ENCODE assay signal across 18 cellular contexts in the genomic region with DNA sequence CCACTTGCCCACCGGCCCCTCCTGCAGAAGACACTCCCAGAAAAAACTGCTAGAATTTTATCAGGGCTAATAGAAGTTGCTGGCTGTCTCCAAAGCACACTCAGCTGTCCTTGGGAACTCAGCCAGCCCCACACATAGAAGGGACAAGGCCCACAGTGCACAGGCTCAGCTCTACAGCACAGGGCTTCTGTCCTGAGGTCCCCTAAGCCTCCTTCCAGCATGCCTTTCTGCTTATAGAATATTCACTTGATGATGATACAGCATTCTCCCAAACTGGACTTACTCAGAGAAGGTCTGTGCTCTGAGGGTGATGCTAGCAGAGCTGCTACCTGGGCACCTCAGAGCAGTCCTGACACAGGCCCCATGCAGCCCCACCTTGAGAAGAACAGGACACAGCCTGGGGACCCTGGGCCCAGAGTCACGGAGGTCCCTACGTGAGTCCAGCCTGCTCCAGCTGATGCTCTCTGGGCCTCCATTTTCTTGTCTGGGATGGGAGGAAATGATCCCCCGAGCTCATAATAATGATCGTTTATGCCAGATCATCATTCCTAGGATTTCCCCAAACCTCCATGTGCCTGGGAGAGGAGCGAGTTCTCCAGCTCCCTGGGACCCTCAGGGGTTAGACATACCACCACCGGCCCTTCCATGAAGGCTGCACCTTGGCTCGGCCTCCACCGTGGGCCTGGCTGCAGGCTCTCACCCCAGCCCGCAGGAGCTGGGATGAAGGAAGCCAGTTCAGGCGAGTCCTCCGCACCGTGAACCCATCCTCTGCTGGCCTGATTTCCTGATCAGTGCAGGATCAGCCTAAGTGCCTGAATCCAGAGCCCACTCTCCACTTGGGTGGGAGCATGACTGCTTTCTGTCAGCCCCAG.
"Had no signal": no experiment of that assay in that cellular context is flagged by ENCODE, and none has a peak within 500 bp of the region (broad histone marks: within the 10 kb centered on the region; RNA-seq: fewer than 3 reads in every experiment).

No MANE protein-coding gene starts in this region.

- H3K4me3 ChIP-seq: gastroesophageal sphincter, right lobe of liver, thoracic aorta, upper lobe of right lung had no signal

- H3K27me3 ChIP-seq: gastroesophageal sphincter, neutrophil, right lobe of liver, upper lobe of right lung had no signal

- H3K9me3 ChIP-seq: gastroesophageal sphincter, neutrophil, right lobe of liver, thoracic aorta, upper lobe of right lung had no signal

- H3K4me1 ChIP-seq: parathyroid adenoma, right lobe of liver had no signal

- H3K36me3 ChIP-seq: gastroesophageal sphincter, neutrophil, right lobe of liver, thoracic aorta, upper lobe of right lung, WERI-Rb-1 had no signal

- ATAC-seq: activated T-helper 17 cell treated with anti-CD3 and anti-CD28 coated beads, Interleukin-2, amount 50 U/mL, for 72 hours; gastroesophageal sphincter; left colon; T-cell had no signal

- DNase-seq: activated CD4-positive, CD25-positive, alpha-beta regulatory T cell treated with anti-CD3 and anti-CD28 coated beads, Interleukin-2, amount 50 U/mL, for 72 hours; activated T-cell treated with anti-CD3 and anti-CD28 coated beads, Interleukin-2, amount 50 U/mL, for 1 hour; head of caudate nucleus; islet precursor cell; left colon; midbrain; right lobe of liver; small intestine; stimulated activated CD4-positive, alpha-beta T cell treated with anti-CD3 and anti-CD28 coated beads, Interleukin-15, amount 100 ng/mL, for 24 hours; T-cell; upper lobe of right lung had no signal

- H3K27ac ChIP-seq: epithelial cell of prostate, gastroesophageal sphincter, neutrophil, parathyroid adenoma, right lobe of liver, thoracic aorta, upper lobe of right lung, WERI-Rb-1 had no signal
